1 cellular context compared by ENCODE assay signal in genomic region chr21:45556645-45557601, GRCh38.
TF ChIP-seq lines count a peak whose summit lies in the region.

No MANE protein-coding gene starts in this region.

TF ChIP-seq in SK-N-SH treated with all-trans-retinoic acid at 6 μM for 48 hours, 23 proteins besides CTCF, POLR2A, EP300 and RAD21 (continued from another document):
- no peak for TF ChIP-seq PATZ1 (CRISPR knock-in tag; IDR thresholded peaks at IDR 0.05; ENCODE audit: borderline replicate concordance)
- no peak for TF ChIP-seq TOX (CRISPR knock-in tag; IDR thresholded peaks at IDR 0.05; ENCODE audit: borderline replicate concordance)
- TF ChIP-seq ESRRG (CRISPR knock-in tag; IDR thresholded peaks at IDR 0.05) = no peak
- TF ChIP-seq OSR1 (CRISPR knock-in tag; IDR thresholded peaks at IDR 0.05) = no peak
